20 cellular contexts compared by ENCODE assay signal in the genomic region with DNA sequence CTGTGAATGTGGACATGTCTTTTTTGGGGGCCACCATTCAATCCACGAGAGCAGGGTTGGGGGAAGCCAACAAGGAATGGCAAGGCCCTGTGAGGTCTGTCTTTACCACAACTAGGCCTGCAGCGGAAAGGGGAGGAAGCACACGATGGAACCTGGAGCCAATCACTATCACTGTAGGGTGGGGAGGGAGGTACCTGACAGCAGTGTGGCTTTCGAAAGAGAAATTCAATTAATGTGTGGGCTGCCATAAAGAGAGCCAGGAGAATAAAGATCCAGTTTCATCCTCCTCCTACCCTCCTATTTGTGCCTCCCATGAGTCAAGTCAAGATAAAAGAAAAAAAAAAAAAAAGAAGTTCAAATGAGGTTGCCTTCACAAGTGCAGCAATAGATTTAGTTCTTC. TPM values are rescaled to one million over a fixed set of nuclear protein-coding genes. Genes with fewer than 3 reads are reported as not detected.
DNase-seq lines count a peak whose midpoint lies in the region; ATAC-seq, FAIRE-seq and TF ChIP-seq lines count a peak whose summit lies in the region.
"Had no signal": no experiment of that assay in that cellular context is flagged by ENCODE, and none has a peak within 500 bp of the region (broad histone marks: within the 10 kb centered on the region; RNA-seq: fewer than 3 reads in every experiment).

No MANE protein-coding gene starts in this region.

- H3K79me1 ChIP-seq in H1 (ENCODE audit: low read depth, low read length) = no peaks in the 10 kb centered on the region

- TF ChIP-seq RAD21 in H1 (IDR thresholded peaks at IDR 0.05 in 1 of 2, conservative IDR thresholded peaks at IDR 0.05 in 1 of 2; ENCODE audit: low read depth in 2 of 2, low read length in 2 of 2) = no peak
- TF ChIP-seq RAD21 in HepG2 (CRISPR knock-in tag; IDR thresholded peaks at IDR 0.05) = no peak

- intact Hi-C loops in activated CD4-positive, alpha-beta T cell treated with anti-CD3 and anti-CD28 coated beads for 36 hours (cut with DNase I, micrococcal nuclease) = no loop called here
- intact Hi-C loops in HepG2 (cut with micrococcal nuclease; ENCODE audit: unreplicated experiment) = no loop called here

- peaks cover 4% of the 10 kb centered on the region; the same call in 1 of the 2 replicates for H3K9me2 ChIP-seq in GM23338 (ENCODE audit: insufficient read depth)

- H2AK5ac ChIP-seq in H1 (ENCODE audit: low read depth, low read length) = no peak overlapping the region

- H3K4me3 ChIP-seq in GM23338 (no peak overlapping the region), H1 (ENCODE audit: extremely low read depth in 1 of 4, insufficient read depth in 2 of 4, low read depth in 3 of 4, low read length in 4 of 4) (no peak overlapping the region), HepG2 (replicated peaks in 1 of 3; ENCODE audit: insufficient read depth in 1 of 3, low read depth in 2 of 3, low read length in 3 of 3) (no peak overlapping the region)
- H3K4me3 ChIP-seq: BLaER1, Peyer's patch had no signal

- H3K4me2 ChIP-seq in GM23338 = no peak overlapping the region
- no peak overlapping the region for H3K4me2 ChIP-seq in H1 (ENCODE audit: insufficient read depth in 1 of 2, low read depth in 2 of 2, low read length in 2 of 2)
- H3K4me2 ChIP-seq in HepG2 (ENCODE audit: low read depth, low read length) = no peak overlapping the region
- H3K4me2 ChIP-seq: BLaER1, KMS-11 had no signal

- ATAC-seq in activated CD4-positive, alpha-beta T cell treated with anti-CD3 and anti-CD28 coated beads for 36 hours = peak; percentile 57
- ATAC-seq in GM23338 (no peak), HG02678 (IDR thresholded peaks at IDR 0.05; ENCODE audit: unreplicated experiment) (no peak), HepG2 (no peak)
- ATAC-seq: HCT116 had no signal

- H3K9me3 ChIP-seq in H1 (ENCODE audit: insufficient read depth in 2 of 2, low read depth in 1 of 2, low read length in 1 of 2) (no peaks in the 10 kb centered on the region), HepG2 (ENCODE audit: low read length) (no peaks in the 10 kb centered on the region)
- H3K9me3 ChIP-seq: BLaER1, Peyer's patch had no signal

- H3K4ac ChIP-seq in H1 (replicated peaks; ENCODE audit: insufficient read length, low read depth, low read length) = no peak overlapping the region

- H3K36me3 ChIP-seq in GM23338 (ENCODE audit: insufficient read depth) (no peaks in the 10 kb centered on the region), H1 (ENCODE audit: control insufficient read depth in 2 of 4, insufficient read depth in 4 of 4, low read length in 3 of 4) (no peaks in the 10 kb centered on the region), HepG2 (replicated peaks in 1 of 2; ENCODE audit: control insufficient read depth in 1 of 2, insufficient read depth in 2 of 2, low read length in 2 of 2) (no peaks in the 10 kb centered on the region)
- H3K36me3 ChIP-seq: BLaER1, Peyer's patch had no signal

- no peak overlapping the region for H4K91ac ChIP-seq in H1 (replicated peaks; ENCODE audit: insufficient read length, low read length)

- TF ChIP-seq EP300 in H1 (IDR thresholded peaks at IDR 0.05; ENCODE audit: borderline replicate concordance in 1 of 2, low read depth in 2 of 2, low read length in 2 of 2) (no peak), HepG2 (IDR thresholded peaks at IDR 0.05; ENCODE audit: low read depth in 2 of 2, low read length in 2 of 2) (no peak), HepG2 (CRISPR knock-in tag; IDR thresholded peaks at IDR 0.05; ENCODE audit: borderline replicate concordance) (no peak)

- no peak for FAIRE-seq in H1 (lab: Jason Lieb, UNC)
- no peak for FAIRE-seq in HepG2 (lab: Jason Lieb, UNC)
- FAIRE-seq: G401.6 had no signal

- H3K36me3 Mint-ChIP-seq in activated CD4-positive, alpha-beta T cell treated with anti-CD3 and anti-CD28 coated beads for 36 hours (ENCODE audit: low read depth) = no peaks in the 10 kb centered on the region
- no peaks in the 10 kb centered on the region for H3K36me3 Mint-ChIP-seq in GM23338 (ENCODE audit: low read depth)

- no peak overlapping the region for H3K14ac ChIP-seq in H1 (ENCODE audit: insufficient read length)

- H2BK20ac ChIP-seq in H1 (ENCODE audit: low read length) = no peak overlapping the region

- 89% methylated on average over 4 of the region's 4 CpGs; no CpG with 5 or more reads in 1 of the 2 experiments for WGBS in H1 (ENCODE audit: extremely low coverage in 1 of 2, insufficient coverage in 1 of 2, insufficient read length in 1 of 2, insufficient replicate concordance in 2 of 2, low coverage in 1 of 2, low lambda C conversion rate in 2 of 2, missing lambda C conversion rate in 1 of 2), 2 experiments
- 46% methylated on average over 4 of the region's 4 CpGs for WGBS in HepG2 (ENCODE audit: low lambda C conversion rate)

- no TSS peak for BruUV-seq in HepG2 (replicated peaks; lab: Mats Ljungman, UMichigan)

- no peak overlapping the region for H3K27ac ChIP-seq in GM23338 (ENCODE audit: low read depth)
- H3K27ac ChIP-seq in H1 (ENCODE audit: low read depth, low read length) = no peak overlapping the region
- no peak overlapping the region for H3K27ac ChIP-seq in HepG2 (ENCODE audit: extremely low read length, insufficient read depth, low read length)
- H3K27ac ChIP-seq: BLaER1, KMS-11, Peyer's patch had no signal

- TF ChIP-seq CTCF in GM23338 (conservative IDR thresholded peaks at IDR 0.05; ENCODE audit: low read depth in 2 of 2) (no peak), H1 (IDR thresholded peaks at IDR 0.05; ENCODE audit: control extremely low read depth in 1 of 3, insufficient read depth in 1 of 3, low read depth in 1 of 3, low read length in 3 of 3) (no peak), HepG2 (CRISPR knock-in tag; IDR thresholded peaks at IDR 0.05) (no peak)

- no peak overlapping the region for H3K18ac ChIP-seq in H1 (ENCODE audit: extremely low read depth, low read length)

- TF ChIP-seq POLR2A in H1 (IDR thresholded peaks at IDR 0.05; ENCODE audit: control extremely low read depth in 1 of 2, low read depth in 2 of 2, low read length in 2 of 2) (no peak), HepG2 (IDR thresholded peaks at IDR 0.05; ENCODE audit: insufficient read depth in 1 of 2, low read depth in 2 of 2, low read length in 2 of 2) (no peak)

- DNase-seq in activated CD4-positive, alpha-beta T cell treated with anti-CD3 and anti-CD28 coated beads for 36 hours = peak; percentile 18
- no peak for DNase-seq in activated CD4-positive, alpha-beta T cell treated with anti-CD3 and anti-CD28 coated beads, Interleukin-2, amount 50 U/mL, for 4 hours
- DNase-seq in GM23338 (ENCODE audit: low spot score) = no peak
- peak; percentile 70 for DNase-seq in SK-N-DZ (ENCODE audit: low spot score)
- no peak for DNase-seq in H1 (ENCODE audit: low read depth in 1 of 2, low spot score in 2 of 2)
- no peak for DNase-seq in HepG2 (ENCODE audit: low spot score)
- no peak for DNase-seq in activated CD4-positive, CD25-positive, alpha-beta regulatory T cell (lab: John Stamatoyannopoulos, UW)
- DNase-seq: 8988T, DND-41, NCI-H1048, NCI-H146, NCI-H2081, NCI-H446, Peyer's patch, SHP77 had no signal

- H3K4me3 Mint-ChIP-seq in activated CD4-positive, alpha-beta T cell treated with anti-CD3 and anti-CD28 coated beads for 36 hours = no peak overlapping the region
- H3K4me3 Mint-ChIP-seq in GM23338 = no peak overlapping the region

- no peaks in the 10 kb centered on the region for H3F3A ChIP-seq in GM23338 (replicated peaks; ENCODE audit: low read depth)

- H3K79me2 ChIP-seq in GM23338 (replicated peaks; ENCODE audit: insufficient read depth) (no peaks in the 10 kb centered on the region), H1 (ENCODE audit: control insufficient read depth in 1 of 2, insufficient read depth in 2 of 2, low read length in 2 of 2) (no peaks in the 10 kb centered on the region), HepG2 (ENCODE audit: insufficient read depth, low read length) (no peaks in the 10 kb centered on the region)

- no peak overlapping the region for H3K56ac ChIP-seq in H1 (replicated peaks; ENCODE audit: insufficient read length, low read depth, low read length)

- POLR2A ChIA-PET in activated CD4-positive, alpha-beta T cell treated with anti-CD3 and anti-CD28 coated beads for 36 hours (lab: Charles Lee) = no interaction called here
- POLR2A ChIA-PET in H1 (lab: Charles Lee; ENCODE audit: partially characterized antibody) = no interaction called here
- POLR2A ChIA-PET in HepG2 (lab: Yijun Ruan, JAX) = no interaction called here

- no peak overlapping the region for H3K9ac ChIP-seq in H1 (replicated peaks in 1 of 4; ENCODE audit: extremely low read depth in 1 of 4, low read depth in 3 of 4, low read length in 3 of 4)
- no peak overlapping the region for H3K9ac ChIP-seq in HepG2 (ENCODE audit: insufficient read depth, low read depth, low read length)
- H3K9ac ChIP-seq: BLaER1, KMS-11 had no signal

- H4K5ac ChIP-seq in H1 (ENCODE audit: insufficient read length, low read depth, low read length) = no peak overlapping the region

- H4K8ac ChIP-seq in H1 (ENCODE audit: extremely low read depth, insufficient read depth, low read length) = no peak overlapping the region

- H2BK120ac ChIP-seq in H1 (replicated peaks; ENCODE audit: low read depth, low read length) = no peak overlapping the region

- H3K4me1 ChIP-seq in GM23338 (ENCODE audit: insufficient read depth) (peaks cover 13% of the 10 kb centered on the region; the same call in 1 of the 2 replicates), H1 (replicated peaks in 1 of 4; ENCODE audit: control insufficient read depth in 3 of 4, insufficient read depth in 4 of 4, low read length in 3 of 4) (peaks cover 0 to 5% (median 4%) of the 10 kb centered on the region in 4 experiments; a peak in 3 of 7 replicates), HepG2 (ENCODE audit: insufficient read depth, low read length) (no peaks in the 10 kb centered on the region)
- H3K4me1 ChIP-seq: Peyer's patch had no signal

- H3K23ac ChIP-seq in H1 (ENCODE audit: insufficient read length) = no peak overlapping the region

- no peaks in the 10 kb centered on the region for H4K20me1 ChIP-seq in GM23338 (replicated peaks; ENCODE audit: insufficient read depth)
- no peaks in the 10 kb centered on the region for H4K20me1 ChIP-seq in H1 (replicated peaks in 1 of 2; ENCODE audit: control insufficient read depth in 1 of 2, insufficient read depth in 2 of 2, low read length in 2 of 2)
- no peaks in the 10 kb centered on the region for H4K20me1 ChIP-seq in HepG2 (ENCODE audit: insufficient read depth, low read length)
- H4K20me1 ChIP-seq: BLaER1 had no signal

- H3K9me3 Mint-ChIP-seq in activated CD4-positive, alpha-beta T cell treated with anti-CD3 and anti-CD28 coated beads for 36 hours (ENCODE audit: low read depth) = no peaks in the 10 kb centered on the region
- H3K9me3 Mint-ChIP-seq in GM23338 = no peaks in the 10 kb centered on the region

- H2BK12ac ChIP-seq in H1 (ENCODE audit: low read depth, low read length) = no peak overlapping the region

- H3K27me3 ChIP-seq in GM23338 (ENCODE audit: insufficient read depth) (no peaks in the 10 kb centered on the region), H1 (replicated peaks in 1 of 4; ENCODE audit: control insufficient read depth in 3 of 4, extremely low read depth in 1 of 4, insufficient read depth in 3 of 4, low read length in 3 of 4) (no peaks in the 10 kb centered on the region; a peak in 1 of 7 replicates), HepG2 (ENCODE audit: control insufficient read depth in 1 of 2, insufficient read depth in 2 of 2, low read length in 2 of 2) (peaks cover 0 to 27% of the 10 kb centered on the region in 2 experiments; a peak in 3 of 5 replicates)
- H3K27me3 ChIP-seq: BLaER1, Peyer's patch had no signal

- no peak overlapping the region for H2BK15ac ChIP-seq in H1 (ENCODE audit: low read length)

- CTCF ChIA-PET in activated CD4-positive, alpha-beta T cell treated with anti-CD3 and anti-CD28 coated beads for 36 hours (lab: Charles Lee) = no interaction called here
- CTCF ChIA-PET in H1 (lab: Charles Lee; ENCODE audit: partially characterized antibody) = no interaction called here
- CTCF ChIA-PET in HepG2 (lab: Yijun Ruan, JAX; ENCODE audit: low intra/inter-chr PET ratio, low total read pairs) = no interaction called here

- peaks cover 44% of the 10 kb centered on the region for H3K4me1 Mint-ChIP-seq in activated CD4-positive, alpha-beta T cell treated with anti-CD3 and anti-CD28 coated beads for 36 hours
- peaks cover 17% of the 10 kb centered on the region for H3K4me1 Mint-ChIP-seq in GM23338

- peak overlapping the region; percentile 10 for H3K27ac Mint-ChIP-seq in activated CD4-positive, alpha-beta T cell treated with anti-CD3 and anti-CD28 coated beads for 36 hours
- H3K27ac Mint-ChIP-seq in GM23338 = no peak overlapping the region

- H2BK5ac ChIP-seq in H1 (ENCODE audit: low read depth, low read length) = no peak overlapping the region

- H2AFZ ChIP-seq in GM23338 (peak overlapping the region; percentile 83; the same call in 1 of the 2 replicates), H1 (ENCODE audit: low read length) (0 out of 2 replicates have a peak overlapping the region, but pooled peaks have one; percentile 68), HepG2 (ENCODE audit: low read length) (no peak overlapping the region)

- no peaks in the 10 kb centered on the region for H3K23me2 ChIP-seq in H1 (ENCODE audit: low read depth, low read length)

- H3K27me3 Mint-ChIP-seq in activated CD4-positive, alpha-beta T cell treated with anti-CD3 and anti-CD28 coated beads for 36 hours = peaks cover 6% of the 10 kb centered on the region
- H3K27me3 Mint-ChIP-seq in GM23338 (ENCODE audit: insufficient read depth, low read depth, poor library complexity) = peaks cover 2% of the 10 kb centered on the region

- in situ Hi-C loops in HepG2 (cut with HindIII; ENCODE audit: extremely low pct_ligation_motif_present, low pct_unique_long_range_greater_than_20kb) = no loop called here

RNA-seq across cellular contexts. Expression of gene RBMS1, which starts 18.9 kb away (rescaled TPM):
- 10 to 100 TPM; 39.3 to 47.7 TPM for total RNA-seq in activated CD4-positive, alpha-beta T cell treated with anti-CD3 and anti-CD28 coated beads for 36 hours
- total RNA-seq in GM23338 (2014; rRNA removed; shearing (Covaris generic)) = 47.6 and 55.5 TPM in 2 replicates
- 94.8 and 111 TPM in 2 replicates for polyA plus RNA-seq in GM23338 (2016; fragmentation: Nextera tagmentation; extraction: Ambion mirVana)
- 69.6 and 76.4 TPM in 2 replicates for polyA plus RNA-seq in SK-N-DZ (2014; cell fraction: cytosol; rRNA removed)
- 58.9 and 72.9 TPM in 2 replicates for polyA plus RNA-seq in SK-N-DZ (2014; cell fraction: nucleus; rRNA removed)
- total RNA-seq in H1 (2021; fragmentation: NEBNext Ultra II Directional; extraction: Animal tissue kit (Norgen Biotek cat#: 25700)) = 57.0 and 60.0 TPM in 2 replicates
- polyA plus RNA-seq in H1 (2011; rRNA removed) = 37.3 and 53.7 TPM in 2 replicates
- 44.9 TPM for polyA plus RNA-seq in H1 (2011; cell fraction: cytosol; rRNA removed)
- 79.2 TPM for polyA plus RNA-seq in H1 (2011; cell fraction: nucleus; rRNA removed)
- 37.4 to 53.8 TPM (median 42.8 TPM) in 4 replicates for polyA plus RNA-seq in H1 (2012, experiment 1 of 2)
- 5.5 TPM for polyA plus RNA-seq in H1 (2012, experiment 2 of 2)
- 103 TPM for polyA plus RNA-seq in H1 (2013, experiment 1 of 2)
- polyA plus RNA-seq in H1 (2013, experiment 2 of 2) = 90.3 TPM
- polyA minus RNA-seq in H1 (2011; rRNA and poly(A)+ RNA removed) = 87.8 and 88.3 TPM in 2 replicates
- 42.3 TPM for polyA minus RNA-seq in H1 (2011; cell fraction: cytosol; rRNA and poly(A)+ RNA removed)
- polyA minus RNA-seq in H1 (2011; cell fraction: nucleus; rRNA and poly(A)+ RNA removed) = 108 TPM
- 52.1 and 55.5 TPM in 2 replicates for total RNA-seq in HepG2 (2016; rRNA removed; fragmentation: Illumina TruSeq; extraction: Trizol)
- total RNA-seq in HepG2 (2016; cell fraction: cytosol; rRNA removed; fragmentation: Illumina TruSeq; extraction: Trizol; ENCODE audit: low read depth) = 4.1 and 5.2 TPM in 2 replicates
- total RNA-seq in HepG2 (2016; cell fraction: insoluble cytoplasmic fraction; rRNA removed; fragmentation: Illumina TruSeq; extraction: Trizol) = 51.6 and 52.5 TPM in 2 replicates
- total RNA-seq in HepG2 (2016; cell fraction: membrane; rRNA removed; fragmentation: Illumina TruSeq; extraction: Trizol) = 18.5 and 21.0 TPM in 2 replicates
- 44.0 and 59.0 TPM in 2 replicates for total RNA-seq in HepG2 (2016; cell fraction: nucleus; rRNA removed; fragmentation: Illumina TruSeq; extraction: Trizol)
- polyA plus RNA-seq in HepG2 (2011; rRNA removed) = 82.9 and 110 TPM in 2 replicates
- 71.0 and 80.7 TPM in 2 replicates for polyA plus RNA-seq in HepG2 (2011; cell fraction: cytosol; rRNA removed)
- polyA plus RNA-seq in HepG2 (2011; cell fraction: nucleus; rRNA removed) = 50.6 and 54.0 TPM in 2 replicates
- 70.0 and 92.2 TPM in 2 replicates for polyA plus RNA-seq in HepG2 (2012)
- polyA plus RNA-seq in HepG2 (2016; cell fraction: cytosol; fragmentation: Illumina TruSeq; extraction: Trizol; ENCODE audit: low read depth) = 2.6 and 2.7 TPM in 2 replicates
- polyA plus RNA-seq in HepG2 (2016; cell fraction: insoluble cytoplasmic fraction; fragmentation: Illumina TruSeq; extraction: Trizol; ENCODE audit: low read depth) = 51.8 and 60.2 TPM in 2 replicates
- polyA plus RNA-seq in HepG2 (2016; cell fraction: membrane; fragmentation: Illumina TruSeq; extraction: Trizol; ENCODE audit: low read depth) = 10.2 and 12.3 TPM in 2 replicates
- 43.3 and 48.9 TPM in 2 replicates for polyA plus RNA-seq in HepG2 (2016; cell fraction: nucleus; fragmentation: Illumina TruSeq; extraction: Trizol; ENCODE audit: insufficient read depth, low read depth)
- 28.8 and 93.8 TPM in 2 replicates for polyA minus RNA-seq in HepG2 (2011; rRNA and poly(A)+ RNA removed; ENCODE audit: low replicate concordance)
- polyA minus RNA-seq in HepG2 (2011; cell fraction: cytosol; rRNA and poly(A)+ RNA removed) = 56.0 and 61.6 TPM in 2 replicates
- 172 and 186 TPM in 2 replicates for polyA minus RNA-seq in HepG2 (2011; cell fraction: nucleus; rRNA and poly(A)+ RNA removed)

Comparison
In these comparisons a context has a peak if more than half of its experiments do, and no peak if none do; other contexts are left out.
1. DNase-seq: peak in activated CD4-positive, alpha-beta T cell treated with anti-CD3 and anti-CD28 coated beads for 36 hours (single experiment) and SK-N-DZ (single experiment); none in activated CD4-positive, alpha-beta T cell treated with anti-CD3 and anti-CD28 coated beads, Interleukin-2, amount 50 U/mL, for 4 hours (0 of 2), GM23338 (single experiment), H1 (0 of 2), HepG2 (single experiment) and activated CD4-positive, CD25-positive, alpha-beta regulatory T cell (0 of 4).